Comparison of ENCODE assay signal across 8 cellular contexts in the genomic region with DNA sequence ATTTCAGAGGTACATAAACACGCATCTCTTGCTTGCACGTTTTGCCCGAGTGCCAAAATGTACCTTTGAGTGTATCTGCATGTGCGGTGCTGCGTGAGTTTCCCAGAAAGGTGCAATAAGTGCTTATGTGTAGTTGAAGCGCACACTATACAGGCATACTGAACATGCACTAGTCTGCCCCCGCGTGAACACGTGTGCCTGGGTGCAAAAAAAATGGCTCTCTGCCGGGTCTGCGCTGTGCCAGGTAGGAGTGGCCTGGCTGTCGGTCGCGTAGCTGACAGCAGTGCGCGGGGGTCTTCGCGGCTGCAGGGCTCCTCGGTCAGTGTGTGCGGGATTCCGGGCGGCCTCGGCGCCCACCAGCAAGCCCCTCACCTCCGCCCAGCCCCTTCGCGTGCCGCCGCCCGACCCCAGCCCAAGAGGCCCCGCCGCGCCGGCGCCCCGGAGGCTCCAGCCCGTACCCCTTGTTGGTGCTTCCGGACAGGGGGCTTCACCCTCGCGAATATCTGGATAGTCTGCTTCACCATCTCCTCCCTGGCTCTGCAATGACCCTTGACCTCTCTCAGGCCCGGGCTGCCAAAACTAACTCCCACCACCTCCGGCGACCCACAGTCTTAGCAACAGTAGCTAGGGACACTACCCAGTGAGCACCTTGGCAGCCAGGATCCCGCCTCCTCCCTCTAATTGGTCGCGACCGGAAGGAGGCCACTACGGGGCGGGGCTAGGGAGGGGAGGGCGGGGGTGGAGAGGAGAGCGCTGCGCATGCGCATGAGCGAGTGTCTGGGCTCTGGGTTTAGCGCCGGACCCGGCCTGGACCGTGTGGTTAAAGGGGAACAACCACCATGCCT. TPM values are rescaled to one million over a fixed set of nuclear protein-coding genes. Genes with fewer than 3 reads are reported as not detected.
DNase-seq lines count a peak whose midpoint lies in the region; ATAC-seq, FAIRE-seq and TF ChIP-seq lines count a peak whose summit lies in the region.

A gene with protein sequence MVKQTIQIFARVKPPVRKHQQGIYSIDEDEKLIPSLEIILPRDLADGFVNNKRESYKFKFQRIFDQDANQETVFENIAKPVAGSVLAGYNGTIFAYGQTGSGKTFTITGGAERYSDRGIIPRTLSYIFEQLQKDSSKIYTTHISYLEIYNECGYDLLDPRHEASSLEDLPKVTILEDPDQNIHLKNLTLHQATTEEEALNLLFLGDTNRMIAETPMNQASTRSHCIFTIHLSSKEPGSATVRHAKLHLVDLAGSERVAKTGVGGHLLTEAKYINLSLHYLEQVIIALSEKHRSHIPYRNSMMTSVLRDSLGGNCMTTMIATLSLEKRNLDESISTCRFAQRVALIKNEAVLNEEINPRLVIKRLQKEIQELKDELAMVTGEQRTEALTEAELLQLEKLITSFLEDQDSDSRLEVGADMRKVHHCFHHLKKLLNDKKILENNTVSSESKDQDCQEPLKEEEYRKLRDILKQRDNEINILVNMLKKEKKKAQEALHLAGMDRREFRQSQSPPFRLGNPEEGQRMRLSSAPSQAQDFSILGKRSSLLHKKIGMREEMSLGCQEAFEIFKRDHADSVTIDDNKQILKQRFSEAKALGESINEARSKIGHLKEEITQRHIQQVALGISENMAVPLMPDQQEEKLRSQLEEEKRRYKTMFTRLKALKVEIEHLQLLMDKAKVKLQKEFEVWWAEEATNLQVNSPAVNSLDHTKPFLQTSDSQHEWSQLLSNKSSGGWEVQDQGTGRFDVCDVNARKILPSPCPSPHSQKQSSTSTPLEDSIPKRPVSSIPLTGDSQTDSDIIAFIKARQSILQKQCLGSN (minus strand): TSS at position 622 of the 845 bp plus-strand sequence. CDS start 98 bp downstream, at position 524.

- H3K4me3 Mint-ChIP-seq in neural crest cell, result peak within 1 kb of the TSS; percentile 98
- peak within 1 kb of the TSS; percentile 91 for H3K4me3 Mint-ChIP-seq in stimulated activated naive CD8-positive, alpha-beta T cell treated with anti-CD3 and anti-CD28 coated beads, Interleukin-15, Interleukin-2, amounts not matched to agents 100 ng/mL and 50 ng/mL, for 24 hours

- DNase-seq in Caki2 (ENCODE audit: low read depth) (peak; percentile 78), HuH-7.5 (ENCODE audit: low spot score) (peak; percentile 82), RCC 7860 (ENCODE audit: low spot score) (peak; percentile 58), foreskin keratinocyte (peak; percentile 32 to 60), neural crest cell (ENCODE audit: low read depth, low spot score) (peak; percentile 80)
- DNase-seq in activated naive CD4-positive, alpha-beta T cell (lab: John Stamatoyannopoulos, UW), result peak; percentile 44 to 78 (median 70)

- H3K4me1 ChIP-seq in foreskin keratinocyte, result no peaks in the 10 kb centered on the region

- in situ Hi-C loops in Caki2 (cut with HindIII; ENCODE audit: low pct_unique_long_range_greater_than_20kb, low sequenced_read_pairs), result no loop called here

- TF ChIP-seq CTCF in foreskin keratinocyte (conservative IDR thresholded peaks at IDR 0.05), result no peak
- no peak for TF ChIP-seq CTCF in neural crest cell (conservative IDR thresholded peaks at IDR 0.05)

- H3K27me3 Mint-ChIP-seq in neural crest cell (ENCODE audit: low read depth), result no peaks in the 10 kb centered on the region
- peaks cover 10% of the 10 kb centered on the region for H3K27me3 Mint-ChIP-seq in stimulated activated naive CD8-positive, alpha-beta T cell treated with anti-CD3 and anti-CD28 coated beads, Interleukin-15, Interleukin-2, amounts not matched to agents 100 ng/mL and 50 ng/mL, for 24 hours

- H3K27me3 ChIP-seq in foreskin keratinocyte, result no peaks in the 10 kb centered on the region

- H3K27ac Mint-ChIP-seq in neural crest cell (ENCODE audit: unreplicated experiment), result peak within 1 kb of the TSS; percentile 63
- H3K27ac Mint-ChIP-seq in stimulated activated naive CD8-positive, alpha-beta T cell treated with anti-CD3 and anti-CD28 coated beads, Interleukin-15, Interleukin-2, amounts not matched to agents 100 ng/mL and 50 ng/mL, for 24 hours, result peak within 1 kb of the TSS; percentile 84

- H3K36me3 Mint-ChIP-seq in neural crest cell (ENCODE audit: low read depth), result no peaks in the 10 kb centered on the region
- H3K36me3 Mint-ChIP-seq in stimulated activated naive CD8-positive, alpha-beta T cell treated with anti-CD3 and anti-CD28 coated beads, Interleukin-15, Interleukin-2, amounts not matched to agents 100 ng/mL and 50 ng/mL, for 24 hours (ENCODE audit: low read depth), result no peaks in the 10 kb centered on the region

- H3K9me3 Mint-ChIP-seq in neural crest cell, result no peaks in the 10 kb centered on the region
- H3K9me3 Mint-ChIP-seq in stimulated activated naive CD8-positive, alpha-beta T cell treated with anti-CD3 and anti-CD28 coated beads, Interleukin-15, Interleukin-2, amounts not matched to agents 100 ng/mL and 50 ng/mL, for 24 hours, result no peaks in the 10 kb centered on the region

- ATAC-seq in GM21515 (IDR thresholded peaks at IDR 0.05; ENCODE audit: unreplicated experiment) (peak; percentile 97), foreskin keratinocyte (peak; percentile 99)

- H3K4me1 Mint-ChIP-seq in neural crest cell, result peaks cover 15% of the 10 kb centered on the region
- peaks cover 9% of the 10 kb centered on the region for H3K4me1 Mint-ChIP-seq in stimulated activated naive CD8-positive, alpha-beta T cell treated with anti-CD3 and anti-CD28 coated beads, Interleukin-15, Interleukin-2, amounts not matched to agents 100 ng/mL and 50 ng/mL, for 24 hours (ENCODE audit: low read depth)

- no peak within 1 kb of the TSS for H3K27ac ChIP-seq in foreskin keratinocyte

- FAIRE-seq in RCC 7860 (lab: Jason Lieb, UNC), result no peak

RNA-seq across cellular contexts. Expression of the gene that starts here (rescaled TPM):
- total RNA-seq in Caki2 (2014; rRNA removed; shearing (Covaris generic); ENCODE audit: low replicate concordance), result not detected in 2 replicates
- total RNA-seq in foreskin keratinocyte (0.14 TPM in 2 replicates), neural crest cell (1.5 and 2.3 TPM in 2 replicates)
- polyA plus RNA-seq in foreskin keratinocyte, result 0.08 and 0.27 TPM in 2 replicates

Comparison
In these comparisons a context has a peak if more than half of its experiments do, and no peak if none do; other contexts are left out.
1. Peak in DNase-seq in Caki2; RNA of the gene not detected or under 1 TPM.
2. Peak in DNase-seq and ATAC-seq in foreskin keratinocyte; RNA of the gene not detected or under 1 TPM.